In genomic region chr4:55949480-55949802, GRCh38 we compare ENCODE assay signal across 8 cellular contexts. TPM values are rescaled to one million over a fixed set of nuclear protein-coding genes. Genes with fewer than 3 reads are reported as not detected.
A peak's percentile ranks its signal among the peaks of the same experiment; 100 is the strongest.
DNase-seq lines count a peak whose midpoint lies in the region; TF ChIP-seq lines count a peak whose summit lies in the region.

No MANE protein-coding gene starts in this region.

- intact Hi-C loops in activated naive CD4-positive, alpha-beta T cell treated with anti-CD3 and anti-CD28 coated beads for 36 hours (cut with micrococcal nuclease), result loop anchor here (2.0 to 5.0 kb wide), 8 partner anchors 515 to 1027 kb away; partner anchors contain the start of genes NOA1, REST, SPINK2 and SRD5A3
- intact Hi-C loops in adrenal gland (cut with DNase I), result loop anchor here (5.0 kb wide), 1 partner anchor 353 kb away; no protein-coding TSS in a partner anchor

- H3K27ac ChIP-seq in adrenal gland (peak overlapping the region; percentile 73 to 96 (median 93)), liver (ENCODE audit: low read depth in 1 of 2, low read length in 2 of 2) (peak overlapping the region; percentile 79 to 92)

- no peaks in the 10 kb centered on the region for H3K36me3 ChIP-seq in adrenal gland (replicated peaks in 1 of 2)
- H3K36me3 ChIP-seq in liver (ENCODE audit: control insufficient read depth in 4 of 4, insufficient read depth in 3 of 4, low read depth in 1 of 4, low read length in 3 of 4), result peaks cover 0 to 2% (median 0%) of the 10 kb centered on the region in 4 donors

- no peaks in the 10 kb centered on the region for H3K27me3 ChIP-seq in adrenal gland
- H3K27me3 ChIP-seq in liver (ENCODE audit: control insufficient read depth in 4 of 4, insufficient read depth in 4 of 4, low read length in 3 of 4), result no peaks in the 10 kb centered on the region

- no peak for TF ChIP-seq RAD21 in liver (IDR thresholded peaks at IDR 0.05)

- H3K36me3 Mint-ChIP-seq in activated naive CD4-positive, alpha-beta T cell treated with anti-CD3 and anti-CD28 coated beads for 36 hours (ENCODE audit: low read depth), result peaks cover 10% of the 10 kb centered on the region
- no peaks in the 10 kb centered on the region for H3K36me3 Mint-ChIP-seq in type B pancreatic cell

- H3K4me1 ChIP-seq in adrenal gland (replicated peaks in 1 of 2), result peaks cover 0 to 18% of the 10 kb centered on the region in 2 donors
- peaks cover 3 to 14% (median 6%) of the 10 kb centered on the region in 4 donors for H3K4me1 ChIP-seq in liver (ENCODE audit: control insufficient read depth in 4 of 4, insufficient read depth in 4 of 4, low read length in 3 of 4)

- no peak for DNase-seq in activated naive CD4-positive, alpha-beta T cell treated with anti-CD3 and anti-CD28 coated beads for 36 hours
- DNase-seq in activated naive CD4-positive, alpha-beta T cell treated with anti-CD3 and anti-CD28 coated beads, Interleukin-2, amount 50 U/mL, for 16 hours, result no peak
- DNase-seq in adrenal gland, result no peak
- DNase-seq in type B pancreatic cell (ENCODE audit: extremely low spot score, unreplicated experiment), result no peak
- no peak for DNase-seq in glomerular visceral epithelial cell (ENCODE audit: extremely low spot score)
- DNase-seq in OCI-M2 (lab: John Stamatoyannopoulos, UW; ENCODE audit: unreplicated experiment), result no peak
- DNase-seq in hepatic stellate cell (ENCODE audit: low spot score), result no peak

- peak overlapping the region; percentile 91 for H3K4me3 Mint-ChIP-seq in activated naive CD4-positive, alpha-beta T cell treated with anti-CD3 and anti-CD28 coated beads for 36 hours
- H3K4me3 Mint-ChIP-seq in type B pancreatic cell, result peak overlapping the region; percentile 89

- peaks cover 35% of the 10 kb centered on the region for H3K4me1 Mint-ChIP-seq in activated naive CD4-positive, alpha-beta T cell treated with anti-CD3 and anti-CD28 coated beads for 36 hours (ENCODE audit: low read depth)
- peaks cover 24% of the 10 kb centered on the region for H3K4me1 Mint-ChIP-seq in type B pancreatic cell (ENCODE audit: unreplicated experiment)

- H3K27ac Mint-ChIP-seq in activated naive CD4-positive, alpha-beta T cell treated with anti-CD3 and anti-CD28 coated beads for 36 hours, result peak overlapping the region; percentile 94
- H3K27ac Mint-ChIP-seq in type B pancreatic cell, result peak overlapping the region; percentile 82

- WGBS in adrenal gland, 4 donors, result 5 to 9% (median 6%) methylated on average over 3 of the region's 3 CpGs
- WGBS in liver, result 22% methylated on average over 3 of the region's 3 CpGs

- TF ChIP-seq CTCF in adrenal gland (IDR thresholded peaks at IDR 0.05), result no peak
- no peak for TF ChIP-seq CTCF in liver (IDR thresholded peaks at IDR 0.05; ENCODE audit: low read depth, low read length, missing input control)
- TF ChIP-seq CTCF in type B pancreatic cell (conservative IDR thresholded peaks at IDR 0.05), result no peak

- H3K4me3 ChIP-seq in adrenal gland (peak overlapping the region in 2 of 4 donors; percentile 57 to 88), liver (ENCODE audit: low read depth in 1 of 3, low read length in 3 of 3) (peak overlapping the region; percentile 30 to 93 (median 85))

- CTCF ChIA-PET in activated naive CD4-positive, alpha-beta T cell treated with anti-CD3 and anti-CD28 coated beads for 36 hours (lab: Charles Lee), result interaction anchor here (1.3 to 2.4 kb wide), 9 partner anchors 8 to 352 kb away, joined by 3 to 16 read pairs (median 8); no protein-coding TSS in a partner anchor

- H3K9me3 ChIP-seq in adrenal gland (replicated peaks in 1 of 3) (no peaks in the 10 kb centered on the region), liver (ENCODE audit: control insufficient read depth in 4 of 4, low read length in 3 of 4) (no peaks in the 10 kb centered on the region)

- peaks cover 7% of the 10 kb centered on the region for H3K9me3 Mint-ChIP-seq in activated naive CD4-positive, alpha-beta T cell treated with anti-CD3 and anti-CD28 coated beads for 36 hours
- no peaks in the 10 kb centered on the region for H3K9me3 Mint-ChIP-seq in type B pancreatic cell

- peak overlapping the region; percentile 20 to 92 for H3K9ac ChIP-seq in liver (ENCODE audit: low read depth in 1 of 2, low read length in 2 of 2)

- TF ChIP-seq POLR2A in adrenal gland (IDR thresholded peaks at IDR 0.05), result no peak

- H3K27me3 Mint-ChIP-seq in activated naive CD4-positive, alpha-beta T cell treated with anti-CD3 and anti-CD28 coated beads for 36 hours (ENCODE audit: low read depth), result no peaks in the 10 kb centered on the region
- H3K27me3 Mint-ChIP-seq in type B pancreatic cell, result no peaks in the 10 kb centered on the region

TF ChIP-seq in liver, 16 proteins besides CTCF, POLR2A, EP300 and RAD21:
- TF ChIP-seq MAX (IDR thresholded peaks at IDR 0.05) (no peak), ZBTB33 (IDR thresholded peaks at IDR 0.05) (no peak), YY1 (IDR thresholded peaks at IDR 0.05) (no peak), HNF4A (conservative IDR thresholded peaks at IDR 0.05) (no peak), TAF1 (conservative IDR thresholded peaks at IDR 0.05) (no peak), SP1 (IDR thresholded peaks at IDR 0.05) (no peak), REST (IDR thresholded peaks at IDR 0.05) (no peak), NR2F2 (IDR thresholded peaks at IDR 0.05) (no peak), FOXA1 (IDR thresholded peaks at IDR 0.05) (no peak)
TF ChIP-seq in liver: peak in this region for 0.

RNA-seq across cellular contexts. Expression of gene CEP135, which starts 0.7 kb away (rescaled TPM):
- total RNA-seq in activated naive CD4-positive, alpha-beta T cell treated with anti-CD3 and anti-CD28 coated beads for 36 hours, result 10 to 100 TPM; 18.6 to 19.4 TPM
- total RNA-seq in adrenal gland (1 to 10 TPM; 1.4 to 7.5 (median 3.7) TPM), liver (1 to 10 TPM; 2.9 to 9.8 TPM), type B pancreatic cell (ENCODE audit: low replicate concordance) (6.7 and 16.8 TPM in 2 replicates)
- polyA plus RNA-seq in adrenal gland (1 to 10 TPM; 1.0 to 2.9 (median 2.2) TPM), liver (under 1 TPM; 0.47 to 0.82 TPM)
